Comparison of ENCODE assay signal across 8 cellular contexts in genomic region chr15:30903497-30904187, GRCh38. TPM values are rescaled to one million over a fixed set of nuclear protein-coding genes. Genes with fewer than 3 reads are reported as not detected.
DNase-seq lines count a peak whose midpoint lies in the region; ATAC-seq and TF ChIP-seq lines count a peak whose summit lies in the region.

Gene FAN1 (plus strand): TSS chr15:30903915. CDS start chr15:30904664, 749 bp downstream.

- POLR2A ChIA-PET in CD8-positive, alpha-beta memory T cell (lab: Charles Lee), result interaction anchor here (0.6 kb wide), 1 partner anchor 311 kb away, joined by 3 read pairs; no protein-coding TSS in a partner anchor

- H3K27me3 Mint-ChIP-seq in CD8-positive, alpha-beta memory T cell, result peaks cover 2 to 7% of the 10 kb centered on the region in 2 donors
- no peaks in the 10 kb centered on the region for H3K27me3 Mint-ChIP-seq in natural killer cell treated with Interleukin-12 subunit alpha and Interleukin-12 subunit beta and Interleukin-15 and Interleukin-18, amount 100 ng/mL, for 72 hours

- no peaks in the 10 kb centered on the region for H3K4me1 ChIP-seq in CD8-positive, alpha-beta memory T cell (ENCODE audit: insufficient read depth, low read length)

- H3K9me3 ChIP-seq in CD8-positive, alpha-beta memory T cell (ENCODE audit: low read length), result no peaks in the 10 kb centered on the region

- no peaks in the 10 kb centered on the region for H3K27me3 ChIP-seq in CD8-positive, alpha-beta memory T cell (ENCODE audit: insufficient read depth, low read length, poor library complexity, severe bottlenecking)

- peak; percentile 54 to 75 (median 63) for DNase-seq in CD8-positive, alpha-beta memory T cell
- DNase-seq in HPDE6-E6E7 (ENCODE audit: extremely low spot score), result peak; percentile 91
- DNase-seq in RPMI8226, result peak; percentile 82
- peak; percentile 68 for DNase-seq in activated T-helper 9 cell treated with anti-CD3 and anti-CD28 coated beads, Interleukin-2, amount 50 U/mL, for 16 hours (ENCODE audit: low read depth)
- peak; percentile 88 for DNase-seq in fibroblast of pulmonary artery (ENCODE audit: low read depth)
- DNase-seq in natural killer cell treated with Interleukin-12 subunit alpha and Interleukin-12 subunit beta and Interleukin-15 and Interleukin-18, amount 100 ng/mL, for 72 hours (ENCODE audit: low spot score), result peak; percentile 83
- DNase-seq in stimulated activated naive CD4-positive, alpha-beta T cell treated with Interleukin-2 at 50 U/mL for 16 hours (lab: John Stamatoyannopoulos, UW), result peak; percentile 77

- peak; percentile 92 for ATAC-seq in GM19455 (IDR thresholded peaks at IDR 0.05; ENCODE audit: unreplicated experiment)
- ATAC-seq in natural killer cell treated with Interleukin-12 subunit alpha and Interleukin-12 subunit beta and Interleukin-15 and Interleukin-18, amount 100 ng/mL, for 72 hours, result peak; percentile 94 to 95

- H3K9me3 Mint-ChIP-seq in CD8-positive, alpha-beta memory T cell, result no peaks in the 10 kb centered on the region
- no peaks in the 10 kb centered on the region for H3K9me3 Mint-ChIP-seq in natural killer cell treated with Interleukin-12 subunit alpha and Interleukin-12 subunit beta and Interleukin-15 and Interleukin-18, amount 100 ng/mL, for 72 hours

- peak within 1 kb of the TSS; percentile 50 for H3K27ac ChIP-seq in CD8-positive, alpha-beta memory T cell (ENCODE audit: low read depth, low read length)

- peaks cover 20 to 48% (median 42%) of the 10 kb centered on the region in 3 donors for H3K4me1 Mint-ChIP-seq in CD8-positive, alpha-beta memory T cell
- peaks cover 11 to 19% of the 10 kb centered on the region in 2 donors for H3K4me1 Mint-ChIP-seq in natural killer cell treated with Interleukin-12 subunit alpha and Interleukin-12 subunit beta and Interleukin-15 and Interleukin-18, amount 100 ng/mL, for 72 hours (ENCODE audit: low read depth in 2 of 2)

- H3K4me3 ChIP-seq in CD8-positive, alpha-beta memory T cell (ENCODE audit: low read length), result peak within 1 kb of the TSS; percentile 87
- peak within 1 kb of the TSS; percentile 80 for H3K4me3 ChIP-seq in fibroblast of pulmonary artery (replicated peaks; ENCODE audit: low read depth, low read length)

- peak within 1 kb of the TSS; percentile 93 to 98 (median 96) for H3K4me3 Mint-ChIP-seq in CD8-positive, alpha-beta memory T cell
- H3K4me3 Mint-ChIP-seq in natural killer cell treated with Interleukin-12 subunit alpha and Interleukin-12 subunit beta and Interleukin-15 and Interleukin-18, amount 100 ng/mL, for 72 hours, result peak within 1 kb of the TSS; percentile 90

- no peak for TF ChIP-seq CTCF in fibroblast of pulmonary artery (IDR thresholded peaks at IDR 0.05; ENCODE audit: low read length, missing control alignments)

- CTCF ChIA-PET in CD8-positive, alpha-beta memory T cell (lab: Charles Lee), result interaction anchor here (0.9 to 2.1 kb wide), 4 partner anchors 8 to 585 kb away, joined by 3 to 9 read pairs (median 4); no protein-coding TSS in a partner anchor

- H3K27ac Mint-ChIP-seq in CD8-positive, alpha-beta memory T cell, result peak within 1 kb of the TSS; percentile 8 to 90 (median 84)
- H3K27ac Mint-ChIP-seq in natural killer cell treated with Interleukin-12 subunit alpha and Interleukin-12 subunit beta and Interleukin-15 and Interleukin-18, amount 100 ng/mL, for 72 hours, result peak within 1 kb of the TSS; percentile 28 to 85

- H3K36me3 ChIP-seq in CD8-positive, alpha-beta memory T cell (ENCODE audit: insufficient read depth, low read length), result no peaks in the 10 kb centered on the region

- peaks cover 0 to 30% (median 8%) of the 10 kb centered on the region in 3 donors for H3K36me3 Mint-ChIP-seq in CD8-positive, alpha-beta memory T cell
- H3K36me3 Mint-ChIP-seq in natural killer cell treated with Interleukin-12 subunit alpha and Interleukin-12 subunit beta and Interleukin-15 and Interleukin-18, amount 100 ng/mL, for 72 hours, result peaks cover 7% of the 10 kb centered on the region

RNA-seq across cellular contexts. Expression of gene FAN1, which starts in this region (rescaled TPM):
- 10 to 100 TPM; 17.9 to 18.9 TPM for total RNA-seq in CD8-positive, alpha-beta memory T cell
- polyA plus RNA-seq in CD8-positive, alpha-beta memory T cell, result 7.4 TPM
- total RNA-seq in natural killer cell treated with Interleukin-12 subunit alpha and Interleukin-12 subunit beta and Interleukin-15 and Interleukin-18, amount 100 ng/mL, for 72 hours, result 10 to 100 TPM; 12.6 to 23.8 TPM

Comparison
In these comparisons a context has a peak if more than half of its experiments do, and no peak if none do; other contexts are left out.
1. Peak in every context shown above with its lines: DNase-seq, ATAC-seq, H3K4me3 ChIP-seq and H3K27ac ChIP-seq.